29 cellular contexts compared by ENCODE assay signal in genomic region chr5:34802834-34803563, GRCh38. TPM values are rescaled to one million over a fixed set of nuclear protein-coding genes. Genes with fewer than 3 reads are reported as not detected.
"Had no signal": no experiment of that assay in that cellular context is flagged by ENCODE, and none has a peak within 500 bp of the region (broad histone marks: within the 10 kb centered on the region; RNA-seq: fewer than 3 reads in every experiment).

No MANE protein-coding gene starts in this region.

- DNase-seq: cerebellar nuclear complex; effector CD8-positive, alpha-beta T cell; endodermal cell; foreskin keratinocyte; heart left ventricle; kidney; naive B cell; occipital lobe; pancreas; retina; stimulated activated CD4-positive, alpha-beta T cell treated with anti-CD3 and anti-CD28 coated beads, Interleukin-2, amount 100 ng/mL, for 24 hours; stimulated activated CD4-positive, alpha-beta T cell treated with anti-CD3 and anti-CD28 coated beads, Interleukin-4, amount 100 ng/mL, for 24 hours; stimulated activated naive CD4-positive, alpha-beta T cell treated with Interleukin-2 at 50 U/mL for 16 hours; stomach; tibial artery; upper lobe of left lung had no signal

- H3K4me3 Mint-ChIP-seq: endodermal cell; memory B cell; naive B cell; stimulated activated effector memory CD8-positive, alpha-beta T cell treated with anti-CD3 and anti-CD28 coated beads, Interleukin-12 subunit alpha, Interleukin-12 subunit beta, amount 100 ng/mL, for 72 hours had no signal

- H3K27ac ChIP-seq: esophagus muscularis mucosa, foreskin keratinocyte, gastroesophageal sphincter, heart left ventricle, hepatocyte, pancreas, stomach, tibial artery, upper lobe of left lung had no signal

- H2AFZ ChIP-seq: hepatocyte had no signal

- H3K27me3 ChIP-seq: esophagus muscularis mucosa, foreskin keratinocyte, gastroesophageal sphincter, heart left ventricle, hepatocyte, pancreas, stomach, tibial artery, upper lobe of left lung had no signal

- H3K4me3 ChIP-seq: esophagus muscularis mucosa, gastroesophageal sphincter, heart left ventricle, hepatocyte, lung, pancreas, stomach, tibial artery, upper lobe of left lung had no signal

- FAIRE-seq: colon, endothelial cell of umbilical vein, kidney, pancreas, urothelium cell line had no signal

- H3K27ac Mint-ChIP-seq: endodermal cell; memory B cell; naive B cell; stimulated activated effector memory CD8-positive, alpha-beta T cell treated with anti-CD3 and anti-CD28 coated beads, Interleukin-12 subunit alpha, Interleukin-12 subunit beta, amount 100 ng/mL, for 72 hours had no signal

- H3K36me3 ChIP-seq: pancreas had no signal

- H3K9me3 Mint-ChIP-seq: endodermal cell; memory B cell; naive B cell; stimulated activated effector memory CD8-positive, alpha-beta T cell treated with anti-CD3 and anti-CD28 coated beads, Interleukin-12 subunit alpha, Interleukin-12 subunit beta, amount 100 ng/mL, for 72 hours had no signal

- H3K4me1 ChIP-seq: esophagus muscularis mucosa, foreskin keratinocyte, gastroesophageal sphincter, heart left ventricle, pancreas, stomach, tibial artery, upper lobe of left lung had no signal

- H3K9me3 ChIP-seq: esophagus muscularis mucosa, gastroesophageal sphincter, heart left ventricle, pancreas, stomach, tibial artery, upper lobe of left lung had no signal

- H3K79me2 ChIP-seq: hepatocyte had no signal

- H3K4me2 ChIP-seq: hepatocyte had no signal

- ATAC-seq: foreskin keratinocyte; gastroesophageal sphincter; heart left ventricle; left lobe of liver; pancreas; stimulated activated effector memory CD8-positive, alpha-beta T cell treated with anti-CD3 and anti-CD28 coated beads, Interleukin-12 subunit alpha, Interleukin-12 subunit beta, amount 100 ng/mL, for 72 hours had no signal

- H3K4me1 Mint-ChIP-seq: memory B cell; naive B cell; stimulated activated effector memory CD8-positive, alpha-beta T cell treated with anti-CD3 and anti-CD28 coated beads, Interleukin-12 subunit alpha, Interleukin-12 subunit beta, amount 100 ng/mL, for 72 hours had no signal

- H3K36me3 Mint-ChIP-seq: memory B cell; naive B cell; stimulated activated effector memory CD8-positive, alpha-beta T cell treated with anti-CD3 and anti-CD28 coated beads, Interleukin-12 subunit alpha, Interleukin-12 subunit beta, amount 100 ng/mL, for 72 hours had no signal

RNA-seq across cellular contexts. Expression of gene TTC23L, which starts 36.0 kb away (rescaled TPM):
- total RNA-seq: endothelial cell of umbilical vein, epithelial cell of proximal tubule, esophagus muscularis mucosa, left lobe of liver, skeletal muscle tissue, subcutaneous adipose tissue had no signal
- polyA plus RNA-seq: endothelial cell of umbilical vein, foreskin keratinocyte, hepatocyte had no signal
